6 cellular contexts compared by ENCODE assay signal in the genomic region with DNA sequence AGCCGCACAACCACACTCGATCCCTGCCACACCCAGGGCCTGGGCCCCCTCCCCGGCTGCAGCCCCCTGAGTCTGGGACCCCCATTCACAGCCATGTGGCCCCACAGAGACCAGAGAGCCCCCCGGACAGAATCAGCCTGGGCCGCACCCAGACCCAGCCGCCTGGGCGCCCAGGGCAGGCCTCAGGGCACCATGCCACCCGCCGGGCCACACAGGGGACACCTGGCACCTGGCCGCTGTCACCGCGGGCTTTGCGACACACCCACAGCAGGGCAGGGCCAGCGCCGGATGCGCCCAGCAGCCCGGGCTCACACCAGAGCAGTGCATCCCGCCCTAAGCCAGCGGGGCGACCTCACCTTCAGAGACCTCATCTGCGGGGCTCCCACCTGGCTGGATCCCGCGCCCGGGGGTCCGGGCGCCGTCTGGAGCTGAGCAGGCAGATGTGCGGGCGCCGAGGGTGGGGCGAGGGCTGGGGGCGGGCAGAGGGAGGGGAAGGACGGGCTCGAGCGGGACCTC. TPM values are rescaled to one million over a fixed set of nuclear protein-coding genes. Genes with fewer than 3 reads are reported as not detected.
A peak's percentile ranks its signal among the peaks of the same experiment; 100 is the strongest.
DNase-seq lines count a peak whose midpoint lies in the region; ATAC-seq, FAIRE-seq and TF ChIP-seq lines count a peak whose summit lies in the region.

No MANE protein-coding gene starts in this region.

- DNase-seq in AG10803 (ENCODE audit: low read depth) (no peak), NT2/D1 (ENCODE audit: low read depth, low spot score) (no peak), heart right ventricle (no peak), uterus (no peak), GM12892 (ENCODE audit: insufficient read length) (no peak)

- ATAC-seq in heart right ventricle (peak in 3 of 8 donors; percentile 15 to 26 (median 25)), GM21423 (IDR thresholded peaks at IDR 0.05; ENCODE audit: unreplicated experiment) (no peak)

- H3K36me3 ChIP-seq in NT2/D1 (ENCODE audit: insufficient read depth, insufficient read length, low read length) (peaks cover 19% of the 10 kb centered on the region), heart right ventricle (peaks cover 0 to 11% (median 2%) of the 10 kb centered on the region in 9 donors), uterus (no peaks in the 10 kb centered on the region)

- FAIRE-seq in GM12892 (lab: Jason Lieb, UNC), result no peak

- TF ChIP-seq CTCF in AG10803 (conservative IDR thresholded peaks at IDR 0.05; ENCODE audit: low read length), result no peak
- TF ChIP-seq CTCF in heart right ventricle (IDR thresholded peaks at IDR 0.05), result no peak
- TF ChIP-seq CTCF in uterus (IDR thresholded peaks at IDR 0.05), result no peak

- no peak for TF ChIP-seq POLR2A in uterus (IDR thresholded peaks at IDR 0.05)
- no peak for TF ChIP-seq POLR2A in GM12892 (IDR thresholded peaks at IDR 0.05; ENCODE audit: low read depth, low read length)

- H3K9me3 ChIP-seq in NT2/D1 (ENCODE audit: insufficient read depth, low read length), result no peaks in the 10 kb centered on the region
- H3K9me3 ChIP-seq in heart right ventricle, result no peaks in the 10 kb centered on the region
- H3K9me3 ChIP-seq in uterus, result no peaks in the 10 kb centered on the region

- peaks cover 18% of the 10 kb centered on the region for H3K27me3 ChIP-seq in NT2/D1 (ENCODE audit: insufficient read depth, insufficient read length)
- H3K27me3 ChIP-seq in heart right ventricle, result peaks cover 0 to 28% (median 5%) of the 10 kb centered on the region in 7 donors
- no peaks in the 10 kb centered on the region for H3K27me3 ChIP-seq in uterus

- H3K4me3 ChIP-seq in AG10803 (ENCODE audit: low read length) (peak overlapping the region; percentile 66), NT2/D1 (ENCODE audit: insufficient read length, low read depth) (peak overlapping the region; percentile 64), heart right ventricle (peak overlapping the region; percentile 37 to 67 (median 60)), uterus (peak overlapping the region; percentile 37 to 42)

- 12% methylated on average over 35 of the region's 35 CpGs for WGBS in heart right ventricle, 2 donors

- intact Hi-C loops in heart right ventricle (cut with DNase I) (no loop called here), uterus (cut with DNase I; ENCODE audit: low total_unique reads) (no loop called here)

- H3K4me1 ChIP-seq in NT2/D1 (ENCODE audit: insufficient read depth, insufficient read length), result peaks cover 13% of the 10 kb centered on the region
- H3K4me1 ChIP-seq in heart right ventricle, result peaks cover 10 to 73% (median 51%) of the 10 kb centered on the region in 9 donors
- H3K4me1 ChIP-seq in uterus, result peaks cover 0 to 14% of the 10 kb centered on the region in 2 donors

- H3K9ac ChIP-seq in NT2/D1 (ENCODE audit: insufficient read length, low read depth), result peak overlapping the region; percentile 58

- H3K27ac ChIP-seq in heart right ventricle (peak overlapping the region; percentile 85 to 95 (median 91)), uterus (peak overlapping the region; percentile 71 to 82)

RNA-seq across cellular contexts. Expression of gene TBXA2R, which starts 0.4 kb away (rescaled TPM):
- total RNA-seq in heart right ventricle (1 to 10 TPM; 1.6 to 4.0 (median 3.0) TPM), uterus (1 to 10 TPM in 2 of 4 donors, not detected in 2; 2.6 to 7.3 TPM)
- 1 to 10 TPM; 2.9 to 3.4 TPM for polyA plus RNA-seq in heart right ventricle
- polyA plus RNA-seq in GM12892 (2012; ENCODE audit: missing spikeins), result not detected

RNA-seq across cellular contexts. Expression of gene CACTIN, which starts 20.4 kb away (rescaled TPM):
- total RNA-seq in heart right ventricle (10 to 100 TPM in 9 of 10 donors, 1 to 10 TPM in 1; 9.7 to 15.8 (median 12.1) TPM), uterus (10 to 100 TPM in 3 of 4 donors, 1 to 10 TPM in 1; 6.8 to 28.4 (median 20.7) TPM)
- polyA plus RNA-seq in heart right ventricle, result 10 to 100 TPM; 15.8 to 17.6 TPM
- 7.5 TPM for polyA plus RNA-seq in GM12892 (2012; ENCODE audit: missing spikeins)

RNA-seq across cellular contexts. Expression of gene GIPC3, which starts 21.0 kb away (rescaled TPM):
- total RNA-seq in heart right ventricle, result 1 to 10 TPM; 1.3 to 2.8 (median 2.1) TPM
- 1 to 10 TPM in 1 of 2 donors, under 1 TPM in 1; 0.90 to 2.4 TPM for polyA plus RNA-seq in heart right ventricle
- total RNA-seq in uterus, result 1 to 10 TPM in 1 of 4 donors, under 1 TPM in 1, not detected in 2; 0.07 to 4.0 TPM
- not detected for polyA plus RNA-seq in GM12892 (2012; ENCODE audit: missing spikeins)

RNA-seq across cellular contexts. Expression of gene HMG20B, which starts 33.5 kb away (rescaled TPM):
- total RNA-seq in heart right ventricle (10 to 100 TPM; 19.5 to 49.3 (median 30.3) TPM), uterus (100 to 1,000 TPM in 1 of 4 donors, 10 to 100 TPM in 3; 52.9 to 232 (median 63.6) TPM)
- 10 to 100 TPM; 65.2 to 73.3 TPM for polyA plus RNA-seq in heart right ventricle
- 20.0 TPM for polyA plus RNA-seq in GM12892 (2012; ENCODE audit: missing spikeins)

RNA-seq across cellular contexts. Expression of gene MFSD12, which starts 48.8 kb away (rescaled TPM):
- total RNA-seq in heart right ventricle (10 to 100 TPM; 11.6 to 41.3 (median 21.0) TPM), uterus (10 to 100 TPM in 3 of 4 donors, under 1 TPM in 1; 0.59 to 44.9 (median 38.9) TPM)
- 10 to 100 TPM; 24.3 to 43.2 TPM for polyA plus RNA-seq in heart right ventricle
- polyA plus RNA-seq in GM12892 (2012; ENCODE audit: missing spikeins), result 15.4 TPM
